ENCODE assay signal across 1 cellular context in the genomic region with DNA sequence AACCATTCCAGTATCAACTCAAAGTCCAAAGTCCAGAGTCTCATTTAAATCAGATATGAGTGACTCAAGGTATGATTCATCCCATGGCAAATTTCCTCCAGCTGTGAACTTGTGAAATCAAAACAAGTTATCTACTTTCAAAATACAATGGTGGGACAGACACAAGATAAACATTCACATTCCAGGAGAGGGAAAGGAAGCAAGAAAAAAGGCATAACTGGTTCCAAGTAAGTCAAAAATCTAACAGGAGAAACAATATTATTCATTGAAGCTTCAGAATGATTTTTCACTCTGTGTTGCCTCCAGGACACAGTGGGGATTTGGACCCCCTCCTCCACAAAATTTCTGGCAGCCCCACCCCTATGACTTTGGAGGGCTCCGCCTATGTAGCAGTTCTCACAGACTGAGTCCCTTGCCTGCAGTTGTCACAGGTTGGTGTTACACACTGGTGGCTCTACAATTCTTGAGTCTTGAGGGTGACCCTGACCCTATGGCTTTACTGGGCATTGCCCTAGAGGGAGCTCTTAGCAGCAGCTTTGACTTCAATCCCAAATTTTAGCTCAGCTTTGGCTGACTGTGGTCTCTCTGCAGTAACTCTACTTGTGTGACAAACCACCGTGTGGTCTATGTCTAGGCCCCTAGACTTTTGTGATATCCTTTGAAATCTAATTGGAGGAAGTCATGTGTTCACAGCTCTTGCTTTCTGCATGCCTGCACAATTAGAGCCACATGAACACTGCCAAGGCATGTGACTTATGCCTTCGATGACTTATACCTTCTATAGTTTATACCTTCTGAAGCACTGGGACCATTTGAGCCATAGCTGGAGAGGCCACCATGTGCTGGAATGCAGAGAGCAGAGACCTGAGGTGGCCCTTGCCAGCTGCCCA.
TF ChIP-seq lines count a peak whose summit lies in the region.

No MANE protein-coding gene starts in this region.

TF ChIP-seq in A549, 52 proteins besides CTCF, POLR2A, EP300 and RAD21 (continued from another document):
- TF ChIP-seq, protein P1, sequence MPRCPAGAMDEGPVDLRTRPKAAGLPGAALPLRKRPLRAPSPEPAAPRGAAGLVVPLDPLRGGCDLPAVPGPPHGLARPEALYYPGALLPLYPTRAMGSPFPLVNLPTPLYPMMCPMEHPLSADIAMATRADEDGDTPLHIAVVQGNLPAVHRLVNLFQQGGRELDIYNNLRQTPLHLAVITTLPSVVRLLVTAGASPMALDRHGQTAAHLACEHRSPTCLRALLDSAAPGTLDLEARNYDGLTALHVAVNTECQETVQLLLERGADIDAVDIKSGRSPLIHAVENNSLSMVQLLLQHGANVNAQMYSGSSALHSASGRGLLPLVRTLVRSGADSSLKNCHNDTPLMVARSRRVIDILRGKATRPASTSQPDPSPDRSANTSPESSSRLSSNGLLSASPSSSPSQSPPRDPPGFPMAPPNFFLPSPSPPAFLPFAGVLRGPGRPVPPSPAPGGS (IDR thresholded peaks at IDR 0.05), result peak; percentile 64; the same call in 1 of the 3 replicates
- TF ChIP-seq, protein P2, sequence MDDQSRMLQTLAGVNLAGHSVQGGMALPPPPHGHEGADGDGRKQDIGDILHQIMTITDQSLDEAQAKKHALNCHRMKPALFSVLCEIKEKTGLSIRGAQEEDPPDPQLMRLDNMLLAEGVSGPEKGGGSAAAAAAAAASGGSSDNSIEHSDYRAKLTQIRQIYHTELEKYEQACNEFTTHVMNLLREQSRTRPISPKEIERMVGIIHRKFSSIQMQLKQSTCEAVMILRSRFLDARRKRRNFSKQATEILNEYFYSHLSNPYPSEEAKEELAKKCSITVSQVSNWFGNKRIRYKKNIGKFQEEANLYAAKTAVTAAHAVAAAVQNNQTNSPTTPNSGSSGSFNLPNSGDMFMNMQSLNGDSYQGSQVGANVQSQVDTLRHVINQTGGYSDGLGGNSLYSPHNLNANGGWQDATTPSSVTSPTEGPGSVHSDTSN (IDR thresholded peaks at IDR 0.05), result peak; percentile 62; the same call in 1 of the 2 replicates
- TF ChIP-seq HOXB13 (CRISPR knock-in tag; IDR thresholded peaks at IDR 0.05; ENCODE audit: low read depth) (no peak), GATA3 (IDR thresholded peaks at IDR 0.05; ENCODE audit: borderline replicate concordance) (peak; percentile 91), HOXB5 (CRISPR knock-in tag; IDR thresholded peaks at IDR 0.05) (no peak), ZC3H11A (IDR thresholded peaks at IDR 0.05) (no peak), TP53 (CRISPR knock-in tag; IDR thresholded peaks at IDR 0.05) (no peak), RNF2 (IDR thresholded peaks at IDR 0.05; ENCODE audit: borderline replicate concordance, low read depth) (no peak), CBX2 (IDR thresholded peaks at IDR 0.05; ENCODE audit: borderline replicate concordance, low read depth) (no peak), MAFK (IDR thresholded peaks at IDR 0.05; ENCODE audit: partially characterized antibody) (no peak)
